In genomic region chr11:7514099-7514725, GRCh38 we compare ENCODE assay signal across 1 cellular context.
TF ChIP-seq lines count a peak whose summit lies in the region.

No MANE protein-coding gene starts in this region.

TF ChIP-seq in GM23338, 12 proteins besides CTCF, POLR2A, EP300 and RAD21 (continued from another document):
- TF ChIP-seq ZNF462 (CRISPR knock-in tag; IDR thresholded peaks at IDR 0.05): no peak
- no peak for TF ChIP-seq STAT1 (IDR thresholded peaks at IDR 0.05; ENCODE audit: unreplicated experiment)
- TF ChIP-seq ETS1 (IDR thresholded peaks at IDR 0.05): no peak
- no peak for TF ChIP-seq NANOG (IDR thresholded peaks at IDR 0.05; ENCODE audit: borderline replicate concordance)
- no peak for TF ChIP-seq REST (IDR thresholded peaks at IDR 0.05; ENCODE audit: unreplicated experiment)
- no peak for TF ChIP-seq ZNF114 (CRISPR knock-in tag; IDR thresholded peaks at IDR 0.05)
- TF ChIP-seq JUNB (IDR thresholded peaks at IDR 0.05; ENCODE audit: unreplicated experiment): no peak
